Comparison of ENCODE assay signal across 8 cellular contexts in the genomic region with DNA sequence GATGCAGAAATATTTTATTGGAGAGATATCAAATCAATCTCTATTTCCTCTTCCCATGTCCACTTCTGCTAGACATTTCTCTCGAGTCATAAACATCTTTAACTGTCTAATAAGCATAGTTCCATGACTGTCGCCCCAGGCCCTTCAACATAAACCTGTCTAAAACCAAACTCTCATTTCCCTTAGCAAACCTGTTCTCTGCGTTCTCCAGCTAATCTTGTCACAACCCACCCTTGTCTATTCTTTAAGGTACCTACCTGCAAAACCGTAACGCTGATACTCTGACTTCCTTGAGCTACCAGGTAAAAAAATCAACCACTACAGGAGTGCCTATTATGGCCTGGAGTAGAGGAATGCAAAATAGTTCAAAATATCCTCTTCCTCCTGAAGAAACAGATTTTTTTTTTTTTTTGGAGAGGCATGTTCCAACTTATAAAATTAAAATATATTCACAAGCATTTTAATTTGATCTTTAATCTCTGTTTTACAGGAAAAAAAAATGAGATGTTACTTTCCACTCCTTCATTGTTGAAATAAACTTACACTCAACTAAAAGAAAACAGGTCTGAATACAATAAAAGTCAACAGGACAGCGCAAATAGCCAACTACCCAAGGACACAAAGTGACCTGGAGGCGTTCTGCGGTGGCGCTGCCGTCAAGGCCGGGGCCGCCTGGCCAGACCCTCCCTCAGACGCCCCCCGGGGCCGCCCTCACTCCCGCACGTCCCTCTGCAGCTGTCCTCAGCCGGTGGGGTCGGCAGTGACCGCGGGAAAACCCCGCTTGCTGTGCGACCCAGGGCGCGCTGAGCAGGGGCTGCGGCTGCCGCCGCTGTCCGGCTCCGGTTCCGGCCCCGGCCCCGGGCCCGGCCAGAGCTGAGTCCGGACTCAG. TPM values are rescaled to one million over a fixed set of nuclear protein-coding genes. Genes with fewer than 3 reads are reported as not detected.
DNase-seq lines count a peak whose midpoint lies in the region; ATAC-seq and TF ChIP-seq lines count a peak whose summit lies in the region.

No MANE protein-coding gene starts in this region.

- TF ChIP-seq CTCF in astrocyte of the spinal cord (IDR thresholded peaks at IDR 0.05; ENCODE audit: low read depth, low read length): no peak

- H3K27me3 Mint-ChIP-seq in immature natural killer cell (ENCODE audit: low read depth in 3 of 3): peaks cover 0 to 13% (median 2%) of the 10 kb centered on the region in 3 donors
- H3K27me3 Mint-ChIP-seq in stimulated activated memory B cell treated with anti-CD40 and anti-IgM and Interleukin-4, amounts not matched to agents 10 μg/mL and 1 μg/mL and 100 μg/mL, for 72 hours: no peaks in the 10 kb centered on the region

- H3K9me3 Mint-ChIP-seq in immature natural killer cell: no peaks in the 10 kb centered on the region
- no peaks in the 10 kb centered on the region for H3K9me3 Mint-ChIP-seq in stimulated activated memory B cell treated with anti-CD40 and anti-IgM and Interleukin-4, amounts not matched to agents 10 μg/mL and 1 μg/mL and 100 μg/mL, for 72 hours

- ATAC-seq in HG02588 (IDR thresholded peaks at IDR 0.05; ENCODE audit: unreplicated experiment): peak; percentile 17
- ATAC-seq in stimulated activated memory B cell treated with anti-CD40 and anti-IgM and Interleukin-4, amounts not matched to agents 10 μg/mL and 1 μg/mL and 100 μg/mL, for 72 hours: peak; percentile 21

- H3K27ac Mint-ChIP-seq in immature natural killer cell: peak overlapping the region; percentile 76 to 98 (median 92)
- H3K27ac Mint-ChIP-seq in stimulated activated memory B cell treated with anti-CD40 and anti-IgM and Interleukin-4, amounts not matched to agents 10 μg/mL and 1 μg/mL and 100 μg/mL, for 72 hours: peak overlapping the region; percentile 98

- peak overlapping the region; percentile 88 to 97 (median 95) for H3K4me3 Mint-ChIP-seq in immature natural killer cell
- H3K4me3 Mint-ChIP-seq in stimulated activated memory B cell treated with anti-CD40 and anti-IgM and Interleukin-4, amounts not matched to agents 10 μg/mL and 1 μg/mL and 100 μg/mL, for 72 hours: peak overlapping the region; percentile 99

- H3K4me3 ChIP-seq in astrocyte of the spinal cord (ENCODE audit: low read depth, low read length): peak overlapping the region; percentile 95

- peaks cover 5 to 18% (median 7%) of the 10 kb centered on the region in 3 donors for H3K36me3 Mint-ChIP-seq in immature natural killer cell
- H3K36me3 Mint-ChIP-seq in stimulated activated memory B cell treated with anti-CD40 and anti-IgM and Interleukin-4, amounts not matched to agents 10 μg/mL and 1 μg/mL and 100 μg/mL, for 72 hours: peaks cover 26% of the 10 kb centered on the region

- in situ Hi-C loops in astrocyte of the spinal cord (cut with HindIII; ENCODE audit: low sequenced_read_pairs): no loop called here

- H3K4me1 Mint-ChIP-seq in immature natural killer cell: peaks cover 44 to 73% of the 10 kb centered on the region in 2 donors
- H3K4me1 Mint-ChIP-seq in stimulated activated memory B cell treated with anti-CD40 and anti-IgM and Interleukin-4, amounts not matched to agents 10 μg/mL and 1 μg/mL and 100 μg/mL, for 72 hours: peaks cover 31% of the 10 kb centered on the region

- DNase-seq in stimulated activated CD4-positive, alpha-beta T cell treated with anti-CD3 and anti-CD28 coated beads, Interleukin-4, amount 100 ng/mL, for 1 hour: peak; percentile 11
- no peak for DNase-seq in stimulated activated CD4-positive, alpha-beta T cell treated with anti-CD3 and anti-CD28 coated beads, Interleukin-1b, Interleukin-23, amount 100 ng/mL, for 48 hours
- DNase-seq in NCI-H1930 (lab: John Stamatoyannopoulos, UW): peak; percentile 45 to 53
- DNase-seq in astrocyte of the spinal cord (ENCODE audit: low read depth, low spot score): peak; percentile 15
- DNase-seq in immature natural killer cell: no peak
- no peak for DNase-seq in activated effector memory CD4-positive, alpha-beta T cell treated with Interleukin-2 at 50 U/mL for 16 hours

RNA-seq across cellular contexts. Expression of gene SLC25A40, which starts 0.8 kb away (rescaled TPM):
- polyA plus RNA-seq in immature natural killer cell: 10 to 100 TPM in 2 of 3 donors, 1 to 10 TPM in 1; 9.5 to 21.0 (median 10.4) TPM

RNA-seq across cellular contexts. Expression of gene DBF4, which starts 0.9 kb away (rescaled TPM):
- 10 to 100 TPM; 15.9 to 37.3 (median 23.4) TPM for polyA plus RNA-seq in immature natural killer cell

RNA-seq across cellular contexts. Expression of gene ADAM22, which starts 58.7 kb away (rescaled TPM):
- 1 to 10 TPM in 2 of 3 donors, not detected in 1; 1.3 to 1.7 TPM for polyA plus RNA-seq in immature natural killer cell

Comparison
In these comparisons a context has a peak if more than half of its experiments do, and no peak if none do; other contexts are left out.
1. DNase-seq: peak in stimulated activated CD4-positive, alpha-beta T cell treated with anti-CD3 and anti-CD28 coated beads, Interleukin-4, amount 100 ng/mL, for 1 hour (single experiment), NCI-H1930 (2 of 2) and astrocyte of the spinal cord (single experiment); none in stimulated activated CD4-positive, alpha-beta T cell treated with anti-CD3 and anti-CD28 coated beads, Interleukin-1b, Interleukin-23, amount 100 ng/mL, for 48 hours (single experiment), immature natural killer cell (0 of 3) and activated effector memory CD4-positive, alpha-beta T cell treated with Interleukin-2 at 50 U/mL for 16 hours (single experiment).